Comparison of ENCODE assay signal across 15 cellular contexts in the genomic region with DNA sequence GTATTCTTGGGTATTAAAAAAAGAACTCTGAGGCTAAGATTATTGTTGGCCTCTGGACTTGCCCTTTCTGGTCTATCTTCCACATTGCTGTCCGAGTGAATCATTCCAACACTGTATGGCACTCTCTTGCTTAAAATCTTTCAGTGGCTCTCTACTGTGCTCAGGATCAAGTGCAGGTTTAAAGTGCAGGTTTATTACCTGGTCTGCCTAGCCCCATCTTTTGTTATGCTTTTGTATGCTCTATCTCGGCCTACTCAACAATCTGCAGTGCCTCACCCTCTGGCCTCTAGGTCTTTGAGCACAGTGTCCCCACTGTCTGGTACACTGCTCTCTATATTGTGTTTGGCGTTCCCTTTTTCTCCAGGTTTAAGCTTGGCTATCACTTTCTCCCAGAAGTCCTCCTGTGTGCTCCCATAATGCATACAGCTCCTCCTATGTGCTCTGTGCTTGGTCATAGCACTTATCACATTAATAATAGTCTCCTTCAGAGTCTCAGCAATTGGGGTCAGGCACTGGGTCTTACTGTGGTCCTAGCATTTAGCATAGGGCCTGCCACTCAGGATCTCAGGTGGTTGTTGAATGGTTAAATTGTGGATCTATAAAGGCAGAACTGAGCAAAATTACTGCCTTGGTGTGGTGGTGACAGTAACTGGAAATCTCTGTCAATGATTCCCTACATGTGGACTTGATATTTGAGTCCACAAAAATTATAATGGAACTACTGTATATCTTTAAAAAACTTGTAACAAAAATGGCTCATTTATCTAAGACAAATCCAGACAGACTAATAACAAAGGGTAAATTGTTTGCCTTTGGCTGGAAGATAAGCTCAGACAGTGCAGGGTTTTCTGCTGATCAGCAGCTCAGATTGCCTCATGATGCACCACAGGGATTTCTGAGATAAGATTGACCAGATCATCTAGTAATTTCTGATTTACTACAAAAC.
DNase-seq lines count a peak whose midpoint lies in the region; ATAC-seq lines count a peak whose summit lies in the region.
"Had no signal": no experiment of that assay in that cellular context is flagged by ENCODE, and none has a peak within 500 bp of the region (broad histone marks: within the 10 kb centered on the region; RNA-seq: fewer than 3 reads in every experiment).

No MANE protein-coding gene starts in this region.

- H3K27ac Mint-ChIP-seq in effector memory CD8-positive, alpha-beta T cell = peak overlapping the region; percentile 6 to 35
- peak overlapping the region; percentile 52 for H3K27ac Mint-ChIP-seq in memory B cell
- H3K27ac Mint-ChIP-seq: activated naive CD8-positive, alpha-beta T cell treated with anti-CD3 and anti-CD28 coated beads, Interleukin-2, amount 50 U/mL, for 24 hours; T-helper 1 cell treated with Interleukin-12 subunit alpha and Interleukin-12 subunit beta and Interleukin-4 antibody, amounts not matched to agents 30 μg/mL and 1 μg/mL, for 36 hours had no signal

- H3K9me3 Mint-ChIP-seq in effector memory CD8-positive, alpha-beta T cell = no peaks in the 10 kb centered on the region
- H3K9me3 Mint-ChIP-seq in memory B cell = no peaks in the 10 kb centered on the region
- H3K9me3 Mint-ChIP-seq: activated naive CD8-positive, alpha-beta T cell treated with anti-CD3 and anti-CD28 coated beads, Interleukin-2, amount 50 U/mL, for 24 hours; T-helper 1 cell treated with Interleukin-12 subunit alpha and Interleukin-12 subunit beta and Interleukin-4 antibody, amounts not matched to agents 30 μg/mL and 1 μg/mL, for 36 hours had no signal

- no peaks in the 10 kb centered on the region for H3K27me3 Mint-ChIP-seq in effector memory CD8-positive, alpha-beta T cell
- H3K27me3 Mint-ChIP-seq in memory B cell = no peaks in the 10 kb centered on the region
- H3K27me3 Mint-ChIP-seq: activated naive CD8-positive, alpha-beta T cell treated with anti-CD3 and anti-CD28 coated beads, Interleukin-2, amount 50 U/mL, for 24 hours had no signal

- H3K27ac ChIP-seq in substantia nigra (ENCODE audit: low read depth, low read length, poor library complexity, severe bottlenecking) = peak overlapping the region; percentile 86
- H3K27ac ChIP-seq: 22Rv1 had no signal

- no peak overlapping the region for H3K4me3 Mint-ChIP-seq in effector memory CD8-positive, alpha-beta T cell
- H3K4me3 Mint-ChIP-seq in memory B cell = no peak overlapping the region
- H3K4me3 Mint-ChIP-seq: activated naive CD8-positive, alpha-beta T cell treated with anti-CD3 and anti-CD28 coated beads, Interleukin-2, amount 50 U/mL, for 24 hours; T-helper 1 cell treated with Interleukin-12 subunit alpha and Interleukin-12 subunit beta and Interleukin-4 antibody, amounts not matched to agents 30 μg/mL and 1 μg/mL, for 36 hours had no signal

- peaks cover 41% of the 10 kb centered on the region for H3K36me3 Mint-ChIP-seq in effector memory CD8-positive, alpha-beta T cell (ENCODE audit: insufficient read depth)
- peaks cover 6% of the 10 kb centered on the region for H3K36me3 Mint-ChIP-seq in memory B cell

- ATAC-seq in effector memory CD8-positive, alpha-beta T cell (replicated peaks) = no peak
- ATAC-seq in memory B cell (ENCODE audit: low read depth) = no peak
- ATAC-seq: activated naive CD8-positive, alpha-beta T cell treated with anti-CD3 and anti-CD28 coated beads, Interleukin-2, amount 50 U/mL, for 24 hours had no signal

- DNase-seq in NCI-H2029 treated with DMSO at 0.1 percent for 48 hours (lab: John Stamatoyannopoulos, UW) (peak; percentile 42), NCI-H2029 (lab: John Stamatoyannopoulos, UW) (no peak), memory B cell (ENCODE audit: low spot score in 2 of 2) (no peak), substantia nigra (lab: John Stamatoyannopoulos, UW) (peak in 12 of 49 donors; percentile 3 to 50 (median 7)), glomerular visceral epithelial cell (ENCODE audit: extremely low spot score) (no peak), DMS79 (lab: John Stamatoyannopoulos, UW) (no peak), T1000 (lab: John Stamatoyannopoulos, UW) (no peak)
- DNase-seq in effector memory CD8-positive, alpha-beta T cell = no peak
- DNase-seq: activated CD4-positive, alpha-beta T cell treated with anti-CD3 and anti-CD28 coated beads for 1 hour; activated naive CD8-positive, alpha-beta T cell treated with anti-CD3 and anti-CD28 coated beads, Interleukin-2, amount 50 U/mL, for 24 hours; cortex of kidney; NCI-H1092 treated with DMSO at 0.1 percent for 48 hours; retina had no signal

- H3K4me1 Mint-ChIP-seq in effector memory CD8-positive, alpha-beta T cell (ENCODE audit: low read depth in 2 of 2) = peaks cover 0 to 2% of the 10 kb centered on the region in 2 donors
- H3K4me1 Mint-ChIP-seq in memory B cell = peaks cover 2% of the 10 kb centered on the region
- H3K4me1 Mint-ChIP-seq: activated naive CD8-positive, alpha-beta T cell treated with anti-CD3 and anti-CD28 coated beads, Interleukin-2, amount 50 U/mL, for 24 hours had no signal
